ENCODE assay signal across 21 cellular contexts in the genomic region with DNA sequence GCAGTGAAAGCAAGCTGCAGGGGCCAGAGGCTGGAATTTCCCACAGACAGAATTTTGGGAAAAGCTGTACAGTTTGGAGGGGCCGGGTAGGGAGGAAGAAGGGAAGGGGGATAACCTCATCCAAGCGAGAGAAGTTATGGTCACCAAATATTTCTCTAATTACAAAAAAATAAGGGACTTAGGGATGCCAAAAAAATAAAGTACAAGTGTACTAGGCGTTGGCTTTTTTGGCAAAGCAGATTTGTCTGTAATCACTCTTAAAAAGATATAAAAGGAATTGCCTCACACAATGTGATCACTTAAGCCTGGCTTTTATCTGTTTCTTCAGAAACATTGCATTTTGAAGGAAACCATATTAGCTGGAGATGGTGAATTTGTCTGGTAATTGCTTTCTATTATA.
"Had no signal": no experiment of that assay in that cellular context is flagged by ENCODE, and none has a peak within 500 bp of the region (broad histone marks: within the 10 kb centered on the region; RNA-seq: fewer than 3 reads in every experiment).

No MANE protein-coding gene starts in this region.

- H3K27ac ChIP-seq: body of pancreas, hepatocyte, psoas muscle, right lobe of liver had no signal

- H3K9me3 ChIP-seq: body of pancreas, psoas muscle, right lobe of liver had no signal

- H2AFZ ChIP-seq: hepatocyte had no signal

- H3K4me1 ChIP-seq: body of pancreas, psoas muscle, right lobe of liver had no signal

- H3K27me3 ChIP-seq: body of pancreas, hepatocyte, right lobe of liver had no signal

- ATAC-seq: activated CD8-positive, alpha-beta T cell treated with anti-CD3 and anti-CD28 coated beads for 36 hours; activated T-helper 17 cell treated with anti-CD3 and anti-CD28 coated beads, Interleukin-2, amount 50 U/mL, for 72 hours; body of pancreas; right lobe of liver; SK-N-SH treated with all-trans-retinoic acid at 6 μM for 48 hours; stimulated activated memory B cell treated with anti-CD40 and anti-IgM and Interleukin-4, amounts not matched to agents 10 μg/mL and 1 μg/mL and 100 μg/mL, for 72 hours; T-cell had no signal

- H3K36me3 ChIP-seq: right lobe of liver had no signal

- H3K4me2 ChIP-seq: hepatocyte had no signal

- H3K79me2 ChIP-seq: hepatocyte had no signal

- DNase-seq: activated CD4-positive, alpha-beta T cell treated with anti-CD3 and anti-CD28 coated beads for 48 hours; activated CD4-positive, CD25-positive, alpha-beta regulatory T cell; activated CD8-positive, alpha-beta T cell treated with anti-CD3 and anti-CD28 coated beads for 36 hours; activated naive CD4-positive, alpha-beta T cell; activated naive CD8-positive, alpha-beta T cell treated with anti-CD3 and anti-CD28 coated beads for 36 hours; activated T-cell treated with anti-CD3 and anti-CD28 coated beads, Interleukin-2, amount 50 U/mL, for 1 hour; amygdala; body of pancreas; caudate nucleus; endodermal cell; erythroblast; midbrain; psoas muscle; right lobe of liver; stimulated activated CD4-positive, alpha-beta T cell treated with anti-CD3 and anti-CD28 coated beads, Interleukin-4, amount 100 ng/mL, for 24 hours; T-cell had no signal

- H3K4me3 ChIP-seq: body of pancreas, hepatocyte, lung, psoas muscle, right lobe of liver had no signal
